Comparison of ENCODE assay signal across 17 cellular contexts in the genomic region with DNA sequence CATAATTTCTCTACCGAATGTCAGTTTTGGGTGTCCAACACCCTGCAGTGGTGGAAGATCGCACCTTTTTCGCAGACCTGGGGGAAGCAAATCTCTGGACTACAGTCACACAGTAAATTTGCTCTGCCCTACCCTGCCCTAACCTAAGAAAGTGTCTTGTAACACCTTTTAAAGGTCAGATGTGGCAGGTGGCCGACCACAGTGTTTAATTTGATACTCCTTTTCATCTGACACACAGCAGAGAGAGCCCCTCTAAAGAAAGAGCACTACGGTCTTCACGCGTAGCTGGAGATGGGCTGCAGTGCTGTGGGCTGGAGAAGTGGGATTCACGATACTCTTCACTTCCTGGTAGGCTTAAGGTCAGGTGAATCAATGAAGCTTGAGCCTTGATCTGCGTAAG.
A peak's percentile ranks its signal among the peaks of the same experiment; 100 is the strongest.
DNase-seq lines count a peak whose midpoint lies in the region; ATAC-seq and TF ChIP-seq lines count a peak whose summit lies in the region.
"Had no signal": no experiment of that assay in that cellular context is flagged by ENCODE, and none has a peak within 500 bp of the region (broad histone marks: within the 10 kb centered on the region; RNA-seq: fewer than 3 reads in every experiment).

No MANE protein-coding gene starts in this region.

- peaks cover 0 to 2% of the 10 kb centered on the region in 2 donors for H3K4me1 Mint-ChIP-seq in natural killer cell treated with Interleukin-12 subunit alpha and Interleukin-12 subunit beta and Interleukin-15 and Interleukin-18, amount 100 ng/mL, for 72 hours (ENCODE audit: low read depth in 2 of 2)
- H3K4me1 Mint-ChIP-seq in natural killer cell (no peaks in the 10 kb centered on the region), nephron progenitor cell (peaks cover 37% of the 10 kb centered on the region), osteocyte (ENCODE audit: unreplicated experiment) (peaks cover 4% of the 10 kb centered on the region)
- H3K4me1 Mint-ChIP-seq: H9 had no signal

- H3K4me3 Mint-ChIP-seq in natural killer cell treated with Interleukin-12 subunit alpha and Interleukin-12 subunit beta and Interleukin-15 and Interleukin-18, amount 100 ng/mL, for 72 hours, result no peak overlapping the region
- no peak overlapping the region for H3K4me3 Mint-ChIP-seq in natural killer cell
- no peak overlapping the region for H3K4me3 Mint-ChIP-seq in nephron progenitor cell
- no peak overlapping the region for H3K4me3 Mint-ChIP-seq in osteocyte (ENCODE audit: unreplicated experiment)
- H3K4me3 Mint-ChIP-seq: CD4-positive, alpha-beta memory T cell; H9 had no signal

- H3K36me3 ChIP-seq in tibial artery, result peaks cover 0 to 11% (median 8%) of the 10 kb centered on the region in 3 donors

- no peak overlapping the region for H3K4me3 ChIP-seq in dorsolateral prefrontal cortex
- H3K4me3 ChIP-seq in tibial artery, result no peak overlapping the region

- H3K27me3 ChIP-seq in dorsolateral prefrontal cortex, result no peaks in the 10 kb centered on the region
- H3K27me3 ChIP-seq in tibial artery, result no peaks in the 10 kb centered on the region
- H3K27me3 ChIP-seq: BE2C had no signal

- no peaks in the 10 kb centered on the region for H3K36me3 Mint-ChIP-seq in natural killer cell treated with Interleukin-12 subunit alpha and Interleukin-12 subunit beta and Interleukin-15 and Interleukin-18, amount 100 ng/mL, for 72 hours
- no peaks in the 10 kb centered on the region for H3K36me3 Mint-ChIP-seq in natural killer cell
- peaks cover 9% of the 10 kb centered on the region for H3K36me3 Mint-ChIP-seq in nephron progenitor cell (ENCODE audit: low read depth)
- peaks cover 2% of the 10 kb centered on the region for H3K36me3 Mint-ChIP-seq in osteocyte (ENCODE audit: unreplicated experiment)

- DNase-seq in natural killer cell treated with Interleukin-12 subunit alpha and Interleukin-12 subunit beta and Interleukin-15 and Interleukin-18, amount 100 ng/mL, for 72 hours (ENCODE audit: low spot score), result peak; percentile 16
- DNase-seq in natural killer cell, result no peak
- DNase-seq in dorsolateral prefrontal cortex, result no peak
- no peak for DNase-seq in nephron progenitor cell
- no peak for DNase-seq in tibial artery
- no peak for DNase-seq in D341Med (ENCODE audit: low spot score)
- DNase-seq in T-helper 2 cell, result no peak
- DNase-seq in osteocyte (ENCODE audit: extremely low spot score, unreplicated experiment), result no peak
- DNase-seq: 8988T; BE2C; CD4-positive, alpha-beta memory T cell; DMS153; DND-41; GDM1; GOT3; H9 had no signal

- H3K4me1 ChIP-seq in tibial artery, result peaks cover 0 to 21% (median 8%) of the 10 kb centered on the region in 4 donors
- H3K4me1 ChIP-seq: BE2C had no signal

- no peaks in the 10 kb centered on the region for H3K9me3 ChIP-seq in tibial artery
- H3K9me3 ChIP-seq: BE2C had no signal

- H3K9me3 Mint-ChIP-seq in natural killer cell treated with Interleukin-12 subunit alpha and Interleukin-12 subunit beta and Interleukin-15 and Interleukin-18, amount 100 ng/mL, for 72 hours, result no peaks in the 10 kb centered on the region
- H3K9me3 Mint-ChIP-seq in natural killer cell (no peaks in the 10 kb centered on the region), nephron progenitor cell (no peaks in the 10 kb centered on the region), osteocyte (ENCODE audit: unreplicated experiment) (no peaks in the 10 kb centered on the region)
- H3K9me3 Mint-ChIP-seq: H9 had no signal

- H3K27ac Mint-ChIP-seq in natural killer cell treated with Interleukin-12 subunit alpha and Interleukin-12 subunit beta and Interleukin-15 and Interleukin-18, amount 100 ng/mL, for 72 hours, result no peak overlapping the region
- H3K27ac Mint-ChIP-seq in natural killer cell (no peak overlapping the region), nephron progenitor cell (peak overlapping the region; percentile 37), osteocyte (ENCODE audit: unreplicated experiment) (no peak overlapping the region)
- H3K27ac Mint-ChIP-seq: H9 had no signal

- no peaks in the 10 kb centered on the region for H3K27me3 Mint-ChIP-seq in natural killer cell treated with Interleukin-12 subunit alpha and Interleukin-12 subunit beta and Interleukin-15 and Interleukin-18, amount 100 ng/mL, for 72 hours
- peaks cover 0 to 3% of the 10 kb centered on the region in 2 donors for H3K27me3 Mint-ChIP-seq in natural killer cell (ENCODE audit: low read depth in 2 of 2)
- peaks cover 3% of the 10 kb centered on the region for H3K27me3 Mint-ChIP-seq in nephron progenitor cell (ENCODE audit: low read depth, poor library complexity)
- H3K27me3 Mint-ChIP-seq in osteocyte (ENCODE audit: unreplicated experiment), result no peaks in the 10 kb centered on the region
- H3K27me3 Mint-ChIP-seq: CD4-positive, alpha-beta memory T cell had no signal

- intact Hi-C loops in natural killer cell (cut with micrococcal nuclease) (no loop called here), dorsolateral prefrontal cortex (cut with DNase I) (no loop called here), tibial artery (cut with DNase I; ENCODE audit: low total_unique reads) (no loop called here)

- ATAC-seq in natural killer cell treated with Interleukin-12 subunit alpha and Interleukin-12 subunit beta and Interleukin-15 and Interleukin-18, amount 100 ng/mL, for 72 hours, result no peak
- no peak for ATAC-seq in natural killer cell

- H3K27ac ChIP-seq in dorsolateral prefrontal cortex (peak overlapping the region in 55 of 59 donors; percentile 5 to 90 (median 76)), tibial artery (peak overlapping the region; percentile 6 to 48)
- H3K27ac ChIP-seq: C4-2B had no signal

- TF ChIP-seq CTCF in natural killer cell (IDR thresholded peaks at IDR 0.05) (no peak), dorsolateral prefrontal cortex (IDR thresholded peaks at IDR 0.05 in 54 of 56, conservative IDR thresholded peaks at IDR 0.05 in 2 of 56; ENCODE audit: low read depth in 1 of 56, partially characterized antibody in 56 of 56) (no peak), nephron progenitor cell (IDR thresholded peaks at IDR 0.05) (no peak), tibial artery (IDR thresholded peaks at IDR 0.05) (no peak), osteocyte (IDR thresholded peaks at IDR 0.05) (no peak)
